Comparison of ENCODE assay signal across 1 cellular context in the genomic region with DNA sequence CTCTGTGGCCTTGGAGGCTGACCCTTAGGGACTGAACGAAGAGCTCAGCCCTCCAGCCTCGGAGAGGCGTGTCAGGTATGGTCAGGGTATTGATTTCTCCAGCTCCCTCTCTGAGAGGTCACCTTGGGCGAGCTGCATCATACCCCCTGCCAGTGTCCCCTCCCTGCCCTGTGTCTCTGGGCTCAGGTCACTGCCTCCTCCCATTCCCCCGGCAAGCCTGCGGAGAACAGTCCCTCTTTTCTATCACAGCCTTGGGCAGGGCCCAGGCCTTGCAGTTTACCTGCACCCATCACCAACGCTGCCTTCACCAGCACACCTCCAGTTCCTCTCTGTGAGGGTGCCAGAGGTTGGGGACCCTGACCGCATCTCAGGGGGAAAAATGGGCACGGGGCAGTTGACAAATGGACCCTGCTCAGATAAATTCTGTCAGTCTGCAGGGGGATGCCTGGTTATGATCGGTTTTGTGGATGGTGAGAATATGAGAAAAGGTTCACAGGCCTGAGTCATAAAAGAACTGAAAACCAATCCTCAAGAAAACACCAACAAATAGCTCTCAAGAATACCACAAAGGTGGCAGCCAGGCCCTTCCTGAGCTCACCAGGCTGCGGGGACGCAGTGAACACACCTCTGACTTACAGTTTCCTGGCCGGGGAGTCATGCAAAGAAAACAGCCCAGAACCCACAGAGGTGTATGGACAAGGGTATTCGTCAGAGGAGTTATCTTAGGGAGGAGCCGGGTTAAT.
TF ChIP-seq lines count a peak whose summit lies in the region.

No MANE protein-coding gene starts in this region.

TF ChIP-seq in GM12878, 131 proteins besides CTCF, POLR2A, EP300 and RAD21 (continued from another document and continues in another):
- TF ChIP-seq ZNF687 (IDR thresholded peaks at IDR 0.05) (no peak), SKIL (IDR thresholded peaks at IDR 0.05; ENCODE audit: low read depth, poor library complexity, severe bottlenecking) (peak; percentile 73), HDAC6 (IDR thresholded peaks at IDR 0.05; ENCODE audit: unreplicated experiment) (no peak), BACH1 (IDR thresholded peaks at IDR 0.05; ENCODE audit: borderline replicate concordance) (no peak), SUZ12 (IDR thresholded peaks at IDR 0.05; ENCODE audit: unreplicated experiment) (no peak), BCLAF1 (IDR thresholded peaks at IDR 0.05) (no peak), ZNF24 (IDR thresholded peaks at IDR 0.05) (no peak), RFX5 (IDR thresholded peaks at IDR 0.05; ENCODE audit: low read depth, low read length) (no peak), IKZF2 (IDR thresholded peaks at IDR 0.05) (peak; percentile 85 to 91), USF1 (IDR thresholded peaks at IDR 0.05; ENCODE audit: borderline replicate concordance, extremely low read length, insufficient read depth, low read depth, low read length) (no peak), JUNB (IDR thresholded peaks at IDR 0.05) (peak; percentile 50; the same call in 1 of the 2 replicates), ZBED1 (IDR thresholded peaks at IDR 0.05; ENCODE audit: borderline replicate concordance) (no peak), NRF1 (conservative IDR thresholded peaks at IDR 0.05; ENCODE audit: low read depth, low read length) (no peak), GATAD2B (conservative IDR thresholded peaks at IDR 0.05; ENCODE audit: low read depth) (peak; percentile 79), CREM (IDR thresholded peaks at IDR 0.05; ENCODE audit: low read depth) (no peak), NR2F1 (conservative IDR thresholded peaks at IDR 0.05) (peak; percentile 45; the same call in 1 of the 2 replicates), STAT1 (conservative IDR thresholded peaks at IDR 0.05) (no peak), RUNX3 (IDR thresholded peaks at IDR 0.05; ENCODE audit: low read length) (peak; percentile 84), HSF1 (IDR thresholded peaks at IDR 0.05; ENCODE audit: low read depth, low read length) (no peak), NKRF (conservative IDR thresholded peaks at IDR 0.05) (no peak), ATF7 (IDR thresholded peaks at IDR 0.05; ENCODE audit: low read depth) (peak; percentile 32; the same call in 1 of the 2 replicates), JUND (IDR thresholded peaks at IDR 0.05; ENCODE audit: low read depth, low read length) (peak; percentile 53; the same call in 1 of the 2 replicates), ETV6 (conservative IDR thresholded peaks at IDR 0.05 in 1 of 2, IDR thresholded peaks at IDR 0.05 in 1 of 2; ENCODE audit: borderline replicate concordance in 1 of 2, low read depth in 1 of 2) (no peak), ZNF622 (IDR thresholded peaks at IDR 0.05) (no peak), PRDM15 (CRISPR knock-in tag; IDR thresholded peaks at IDR 0.05) (no peak), NBN (IDR thresholded peaks at IDR 0.05) (0 out of 2 replicates have a peak, but pooled peaks have one; percentile 31), MAX (IDR thresholded peaks at IDR 0.05; ENCODE audit: low read depth, low read length) (no peak), NR2C1 (IDR thresholded peaks at IDR 0.05) (no peak)
- TF ChIP-seq, protein P1, sequence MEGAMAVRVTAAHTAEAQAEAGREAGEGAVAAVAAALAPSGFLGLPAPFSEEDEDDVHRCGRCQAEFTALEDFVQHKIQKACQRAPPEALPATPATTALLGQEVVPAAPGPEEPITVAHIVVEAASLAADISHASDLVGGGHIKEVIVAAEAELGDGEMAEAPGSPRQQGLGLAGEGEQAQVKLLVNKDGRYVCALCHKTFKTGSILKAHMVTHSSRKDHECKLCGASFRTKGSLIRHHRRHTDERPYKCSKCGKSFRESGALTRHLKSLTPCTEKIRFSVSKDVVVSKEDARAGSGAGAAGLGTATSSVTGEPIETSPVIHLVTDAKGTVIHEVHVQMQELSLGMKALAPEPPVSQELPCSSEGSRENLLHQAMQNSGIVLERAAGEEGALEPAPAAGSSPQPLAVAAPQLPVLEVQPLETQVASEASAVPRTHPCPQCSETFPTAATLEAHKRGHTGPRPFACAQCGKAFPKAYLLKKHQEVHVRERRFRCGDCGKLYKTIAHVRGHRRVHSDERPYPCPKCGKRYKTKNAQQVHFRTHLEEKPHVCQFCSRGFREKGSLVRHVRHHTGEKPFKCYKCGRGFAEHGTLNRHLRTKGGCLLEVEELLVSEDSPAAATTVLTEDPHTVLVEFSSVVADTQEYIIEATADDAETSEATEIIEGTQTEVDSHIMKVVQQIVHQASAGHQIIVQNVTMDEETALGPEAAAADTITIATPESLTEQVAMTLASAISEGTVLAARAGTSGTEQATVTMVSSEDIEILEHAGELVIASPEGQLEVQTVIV (IDR thresholded peaks at IDR 0.05; ENCODE audit: borderline replicate concordance, partially characterized antibody): no peak
- TF ChIP-seq, protein P2, sequence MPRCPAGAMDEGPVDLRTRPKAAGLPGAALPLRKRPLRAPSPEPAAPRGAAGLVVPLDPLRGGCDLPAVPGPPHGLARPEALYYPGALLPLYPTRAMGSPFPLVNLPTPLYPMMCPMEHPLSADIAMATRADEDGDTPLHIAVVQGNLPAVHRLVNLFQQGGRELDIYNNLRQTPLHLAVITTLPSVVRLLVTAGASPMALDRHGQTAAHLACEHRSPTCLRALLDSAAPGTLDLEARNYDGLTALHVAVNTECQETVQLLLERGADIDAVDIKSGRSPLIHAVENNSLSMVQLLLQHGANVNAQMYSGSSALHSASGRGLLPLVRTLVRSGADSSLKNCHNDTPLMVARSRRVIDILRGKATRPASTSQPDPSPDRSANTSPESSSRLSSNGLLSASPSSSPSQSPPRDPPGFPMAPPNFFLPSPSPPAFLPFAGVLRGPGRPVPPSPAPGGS (IDR thresholded peaks at IDR 0.05; ENCODE audit: borderline replicate concordance, insufficient read depth, low read depth, low read length, poor library complexity, severe bottlenecking): no peak
